In genomic region chr17:72456026-72456569, GRCh38 we compare ENCODE assay signal across 1 cellular context.
TF ChIP-seq lines count a peak whose summit lies in the region.

No MANE protein-coding gene starts in this region.

TF ChIP-seq in HCT116, 20 proteins besides CTCF, POLR2A, EP300 and RAD21 (continued from another document):
- peak; percentile 85; the same call in 1 of the 2 replicates for TF ChIP-seq CBX3 (IDR thresholded peaks at IDR 0.05; ENCODE audit: low read depth)
- peak; percentile 82 for TF ChIP-seq JUND (IDR thresholded peaks at IDR 0.05)
